Comparison of ENCODE assay signal across 1 cellular context in genomic region chr10:12042797-12043651, GRCh38.
TF ChIP-seq lines count a peak whose summit lies in the region.

TSS of gene UPF2 (minus strand) at chr10:12042809. CDS start at chr10:12035423, 7,386 bp downstream.

TF ChIP-seq in GM12878, 131 proteins besides CTCF, POLR2A, EP300 and RAD21 (continued from another document and continues in another):
- TF ChIP-seq ZBTB33 (IDR thresholded peaks at IDR 0.05) (peak; percentile 86; the same call in 1 of the 2 replicates), TCF12 (IDR thresholded peaks at IDR 0.05; ENCODE audit: low read depth, low read length) (no peak), MTA2 (IDR thresholded peaks at IDR 0.05; ENCODE audit: low read depth) (no peak), SMC3 (IDR thresholded peaks at IDR 0.05; ENCODE audit: borderline replicate concordance, low read length) (peak; percentile 8; the same call in 1 of the 2 replicates), ZNF217 (IDR thresholded peaks at IDR 0.05) (no peak), NFIC (IDR thresholded peaks at IDR 0.05; ENCODE audit: low read depth, low read length) (no peak), MEF2B (IDR thresholded peaks at IDR 0.05; ENCODE audit: partially characterized antibody, poor library complexity, severe bottlenecking) (peak; percentile 25), SMAD5 (IDR thresholded peaks at IDR 0.05; ENCODE audit: low read depth) (no peak), ETV6 (conservative IDR thresholded peaks at IDR 0.05 in 1 of 2, IDR thresholded peaks at IDR 0.05 in 1 of 2; ENCODE audit: borderline replicate concordance in 1 of 2, low read depth in 1 of 2) (no peak), EZH2 (IDR thresholded peaks at IDR 0.05; ENCODE audit: borderline replicate concordance, control insufficient read depth, low read depth, low read length) (no peak), SUPT20H (IDR thresholded peaks at IDR 0.05; ENCODE audit: borderline replicate concordance, control insufficient read depth, low read depth, low read length) (no peak), ELK1 (IDR thresholded peaks at IDR 0.05; ENCODE audit: low read depth, low read length) (peak; percentile 83), SIX5 (IDR thresholded peaks at IDR 0.05; ENCODE audit: low read depth, low read length, severe bottlenecking) (peak; percentile 2), MAX (IDR thresholded peaks at IDR 0.05; ENCODE audit: low read depth, low read length) (peak; percentile 62), LARP7 (IDR thresholded peaks at IDR 0.05) (no peak; the same call in 1 of the 2 replicates), MTA3 (IDR thresholded peaks at IDR 0.05; ENCODE audit: borderline replicate concordance, low read length) (no peak), ZNF687 (IDR thresholded peaks at IDR 0.05) (no peak), ESRRA (IDR thresholded peaks at IDR 0.05; ENCODE audit: low read length) (no peak; the same call in 1 of the 2 replicates), IRF4 (IDR thresholded peaks at IDR 0.05; ENCODE audit: low read depth, low read length) (no peak), ZBED1 (IDR thresholded peaks at IDR 0.05; ENCODE audit: borderline replicate concordance) (no peak), HCFC1 (IDR thresholded peaks at IDR 0.05; ENCODE audit: low read length) (peak; percentile 54), ZBTB40 (IDR thresholded peaks at IDR 0.05; ENCODE audit: borderline replicate concordance) (peak; percentile 72; the same call in 1 of the 2 replicates), YBX1 (IDR thresholded peaks at IDR 0.05) (no peak), MYB (IDR thresholded peaks at IDR 0.05; ENCODE audit: borderline replicate concordance, low read depth, low read length) (peak; percentile 99), CBFB (IDR thresholded peaks at IDR 0.05; ENCODE audit: low read depth) (peak; percentile 79; the same call in 1 of the 2 replicates), CBX5 (IDR thresholded peaks at IDR 0.05; ENCODE audit: low read depth) (no peak), IKZF2 (IDR thresholded peaks at IDR 0.05) (peak; percentile 24 to 86), SREBF1 (IDR thresholded peaks at IDR 0.05; ENCODE audit: low read length) (peak; percentile 41; the same call in 1 of the 2 replicates), FOS (IDR thresholded peaks at IDR 0.05; ENCODE audit: borderline replicate concordance, extremely low read depth, insufficient read length) (no peak), PRDM15 (CRISPR knock-in tag; IDR thresholded peaks at IDR 0.05) (no peak), STAT3 (IDR thresholded peaks at IDR 0.05; ENCODE audit: low read depth, low read length) (no peak), HSF1 (IDR thresholded peaks at IDR 0.05; ENCODE audit: low read depth, low read length) (0 out of 2 replicates have a peak, but pooled peaks have one; percentile 65), BCL11A (IDR thresholded peaks at IDR 0.05; ENCODE audit: low read depth, low read length) (no peak), FOXK2 (IDR thresholded peaks at IDR 0.05) (no peak), NRF1 (conservative IDR thresholded peaks at IDR 0.05; ENCODE audit: low read depth, low read length) (peak; percentile 89), RELB (IDR thresholded peaks at IDR 0.05; ENCODE audit: low read depth) (peak; percentile 96)
